ENCODE assay signal across 16 cellular contexts in genomic region chr1:216193839-216194443, GRCh38.
DNase-seq lines count a peak whose midpoint lies in the region; ATAC-seq and TF ChIP-seq lines count a peak whose summit lies in the region.
"Had no signal": no experiment of that assay in that cellular context is flagged by ENCODE, and none has a peak within 500 bp of the region (broad histone marks: within the 10 kb centered on the region; RNA-seq: fewer than 3 reads in every experiment).

No MANE protein-coding gene starts in this region.

- H2AFZ ChIP-seq in OCI-LY1 (ENCODE audit: low read length), result no peak overlapping the region

- peak; percentile 51 for ATAC-seq in GM18868 (IDR thresholded peaks at IDR 0.05; ENCODE audit: unreplicated experiment)
- no peak for ATAC-seq in GM19324 (IDR thresholded peaks at IDR 0.05; ENCODE audit: low FRiP score, unreplicated experiment)
- no peak for ATAC-seq in HG02852 (IDR thresholded peaks at IDR 0.05; ENCODE audit: unreplicated experiment)

- no peak overlapping the region for H3K9ac ChIP-seq in OCI-LY1 (ENCODE audit: low read length)

- TF ChIP-seq CTCF in AG04450 (IDR thresholded peaks at IDR 0.05; ENCODE audit: low read depth, low read length) (peak; percentile 34; the same call in 1 of the 2 replicates), OCI-LY1 (IDR thresholded peaks at IDR 0.05; ENCODE audit: low read length) (0 out of 2 replicates have a peak, but pooled peaks have one; percentile 10)

- no peaks in the 10 kb centered on the region for H4K20me1 ChIP-seq in OCI-LY1 (ENCODE audit: insufficient read depth, low read length)

- H3K9me2 ChIP-seq in OCI-LY1 (ENCODE audit: low read depth, low read length), result no peaks in the 10 kb centered on the region

- no peak overlapping the region for H3K4me2 ChIP-seq in OCI-LY1 (ENCODE audit: low read length)

- CTCF ChIA-PET in AG04450 (lab: Charles Lee), result interaction anchor here (0.6 to 4.3 kb wide), 3 partner anchors 10 to 82 kb away, joined by 3 to 16 read pairs (median 4); no protein-coding TSS in a partner anchor

- no peaks in the 10 kb centered on the region for H3K9me3 ChIP-seq in AG04450 (ENCODE audit: control insufficient read depth, insufficient read depth, low read length)
- H3K9me3 ChIP-seq in OCI-LY1 (ENCODE audit: low read length), result no peaks in the 10 kb centered on the region
- H3K9me3 ChIP-seq: left ventricle myocardium inferior, SJSA1 had no signal

- DNase-seq in AG04450 (ENCODE audit: low read depth, low spot score) (no peak), glomerular visceral epithelial cell (ENCODE audit: extremely low spot score) (peak; percentile 4), HCEC 1CT (no peak)
- DNase-seq in activated CD4-positive, alpha-beta T cell treated with anti-CD3 and anti-CD28 coated beads for 1 hour, result no peak
- DNase-seq: activated CD4-positive, alpha-beta T cell treated with anti-CD3 and anti-CD28 coated beads, Interleukin-2, amount 50 U/mL, for 1 hour; cerebellar nuclear complex; foreskin fibroblast; left ventricle myocardium inferior; NCI-H2171; occipital lobe; stimulated activated CD4-positive, alpha-beta T cell treated with anti-CD3 and anti-CD28 coated beads, Interleukin-2, amount 100 ng/mL, for 48 hours had no signal

- H3K27me3 ChIP-seq in AG04450 (ENCODE audit: control insufficient read depth, insufficient read depth, low read length), result no peaks in the 10 kb centered on the region
- no peaks in the 10 kb centered on the region for H3K27me3 ChIP-seq in OCI-LY1 (ENCODE audit: insufficient read depth, low read length)

- H3F3A ChIP-seq in OCI-LY1 (ENCODE audit: insufficient read depth, low read length), result no peaks in the 10 kb centered on the region

- H3K79me2 ChIP-seq in OCI-LY1 (ENCODE audit: insufficient read depth, low read length), result no peaks in the 10 kb centered on the region

- no peak overlapping the region for H3K4me3 ChIP-seq in AG04450 (ENCODE audit: low read depth, low read length)
- H3K4me3 ChIP-seq in OCI-LY1 (ENCODE audit: low read depth, low read length, poor library complexity, severe bottlenecking), result no peak overlapping the region
- H3K4me3 ChIP-seq: left ventricle myocardium inferior, SJSA1 had no signal

- H3K27ac ChIP-seq in AG04450 (ENCODE audit: low read depth, low read length), result no peak overlapping the region
- H3K27ac ChIP-seq in OCI-LY1 (ENCODE audit: low read depth, low read length, poor library complexity, severe bottlenecking), result no peak overlapping the region
- H3K27ac ChIP-seq: left ventricle myocardium inferior, SJSA1 had no signal

- H3K4me1 ChIP-seq in OCI-LY1 (ENCODE audit: insufficient read depth, low read length, severe bottlenecking), result no peaks in the 10 kb centered on the region
- H3K4me1 ChIP-seq: left ventricle myocardium inferior, SJSA1 had no signal

- no peaks in the 10 kb centered on the region for H3K36me3 ChIP-seq in OCI-LY1 (ENCODE audit: insufficient read depth, low read length)
- H3K36me3 ChIP-seq: left ventricle myocardium inferior, SJSA1 had no signal

- POLR2A ChIA-PET in AG04450 (lab: Yijun Ruan, JAX), result no interaction called here
